7 cellular contexts compared by ENCODE assay signal in the genomic region with DNA sequence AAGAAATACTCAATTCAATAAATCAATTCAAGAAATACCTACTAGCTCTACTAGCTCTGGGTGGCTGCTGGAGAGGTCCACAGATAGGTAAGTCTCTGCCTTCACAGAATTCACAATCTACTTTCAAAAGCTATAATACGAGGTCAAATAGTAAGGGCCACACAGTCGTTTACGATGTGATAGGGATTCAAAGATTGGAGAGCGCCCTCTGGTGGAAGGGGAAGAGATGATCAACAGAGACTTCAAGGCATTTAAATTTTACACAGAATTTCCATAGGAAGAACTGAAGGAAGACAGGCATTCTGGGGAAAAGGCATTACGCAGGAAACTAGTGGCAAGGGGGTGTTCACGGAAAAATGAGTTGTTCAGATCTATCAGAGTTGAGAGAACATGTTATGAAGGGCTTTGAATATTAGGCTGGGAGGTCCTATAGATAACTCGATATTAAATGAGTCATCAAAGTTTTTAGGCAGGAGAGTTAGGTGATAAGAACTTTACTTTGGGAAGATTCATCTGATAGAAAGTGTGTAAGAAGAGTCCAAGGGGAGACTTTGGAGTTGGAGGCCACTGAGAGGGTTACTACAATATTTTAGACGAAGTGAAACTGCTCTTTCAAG.
DNase-seq lines count a peak whose midpoint lies in the region; ATAC-seq, FAIRE-seq and TF ChIP-seq lines count a peak whose summit lies in the region.

No MANE protein-coding gene starts in this region.

- H3K9ac ChIP-seq in GM12878 (ENCODE audit: control insufficient read depth, insufficient read depth, low read length), result no peak overlapping the region

- intact Hi-C loops in GM12878 (cut with micrococcal nuclease; ENCODE audit: unreplicated experiment), result loop anchor here (1.0 to 5.0 kb wide), 4 partner anchors 128 to 251 kb away; no protein-coding TSS in a partner anchor

- H3K4me1 ChIP-seq in GM12878 (ENCODE audit: control insufficient read depth, insufficient read depth, low read length), result no peaks in the 10 kb centered on the region

- no TSS peak for BruUV-seq in GM12878 (replicated peaks; lab: Mats Ljungman, UMichigan)

- CTCF ChIA-PET in GM12878 (lab: Yijun Ruan, JAX), result interaction anchor here (0.6 to 4.3 kb wide), 53 partner anchors 8 to 1400 kb away, joined by 3 to 115 read pairs (median 4); no protein-coding TSS in a partner anchor

- no peak overlapping the region for H2AFZ ChIP-seq in GM12878 (ENCODE audit: control insufficient read depth, low read depth, low read length)

- H3K4me3 ChIP-seq in GM12878, result no peak overlapping the region

- H4K20me1 ChIP-seq in GM12878 (ENCODE audit: control insufficient read depth, insufficient read depth), result no peaks in the 10 kb centered on the region

- POLR2A ChIA-PET in GM12878 (lab: Charles Lee), result no interaction called here

- no peak overlapping the region for H3K4me2 ChIP-seq in GM12878 (ENCODE audit: control insufficient read depth, insufficient read depth)

- H3K36me3 ChIP-seq in GM12878 (ENCODE audit: control insufficient read depth in 2 of 2, insufficient read depth in 2 of 2, low read length in 1 of 2), result no peaks in the 10 kb centered on the region

- in situ Hi-C loops in GM12878 (cut with MboI), result loop anchor here (5.0 kb wide), 1 partner anchor 164 kb away; no protein-coding TSS in a partner anchor

- TF ChIP-seq POLR2A in GM12878 (IDR thresholded peaks at IDR 0.05; ENCODE audit: low read depth, low read length), result no peak

- WGBS in GM12878 (ENCODE audit: insufficient coverage, insufficient replicate concordance, low lambda C conversion rate, missing lambda C conversion rate), result 25% methylated on average over 8 of the region's 8 CpGs

- TF ChIP-seq EP300 in GM12878 (IDR thresholded peaks at IDR 0.05; ENCODE audit: borderline replicate concordance in 1 of 2, control insufficient read depth in 1 of 2, low read depth in 2 of 2, low read length in 2 of 2), result no peak

- no peaks in the 10 kb centered on the region for H3K27me3 ChIP-seq in GM12878 (replicated peaks in 1 of 2; ENCODE audit: control insufficient read depth in 2 of 2, insufficient read depth in 2 of 2, low read length in 1 of 2)

- peak; percentile 90 for TF ChIP-seq RAD21 in GM12878 (IDR thresholded peaks at IDR 0.05; ENCODE audit: insufficient read depth, low read depth, low read length)

- ATAC-seq in GM12878, result peak; percentile 87

- TF ChIP-seq CTCF in GM12873 (IDR thresholded peaks at IDR 0.05; ENCODE audit: insufficient read depth, low read depth, low read length, missing control alignments) (peak; percentile 73), GM12878 (IDR thresholded peaks at IDR 0.05 in 2 of 3, conservative IDR thresholded peaks at IDR 0.05 in 1 of 3; ENCODE audit: control insufficient read depth in 2 of 3, extremely low read depth in 1 of 3, insufficient read depth in 1 of 3, low read depth in 3 of 3, low read length in 3 of 3) (peak; percentile 67 to 76 (median 71))

- no peaks in the 10 kb centered on the region for H3K79me2 ChIP-seq in GM12878 (ENCODE audit: control insufficient read depth, insufficient read depth, low read length)

- SMC1A ChIA-PET in GM12878 (lab: Charles Lee; ENCODE audit: uncharacterized antibody, unreplicated experiment), result interaction anchor here (0.7 to 3.9 kb wide), 28 partner anchors 8 to 432 kb away, joined by 3 to 63 read pairs (median 4); no protein-coding TSS in a partner anchor

- no peak overlapping the region for H3K27ac ChIP-seq in GM12878 (ENCODE audit: control insufficient read depth, insufficient read depth)

- FAIRE-seq in GM12878 (lab: Jason Lieb, UNC), result peak; percentile 97

- H3K9me3 ChIP-seq in GM12878 (replicated peaks; ENCODE audit: control insufficient read depth, insufficient read depth, low read length), result no peaks in the 10 kb centered on the region

- RAD21 ChIA-PET in GM12878 (lab: Charles Lee; ENCODE audit: unreplicated experiment), result interaction anchor here (0.6 to 3.0 kb wide), 12 partner anchors 8 to 284 kb away, joined by 3 to 35 read pairs (median 4); no protein-coding TSS in a partner anchor

- DNase-seq in NCI-H1694 (lab: John Stamatoyannopoulos, UW), result peak; percentile 72
- peak; percentile 40 for DNase-seq in T1000 (lab: John Stamatoyannopoulos, UW)
- DNase-seq in GM12878 (ENCODE audit: low read depth, low spot score), result peak; percentile 25
- peak; percentile 89 for DNase-seq in inferior parietal cortex (ENCODE audit: extremely low spot score)
- DNase-seq in stimulated activated CD4-positive, alpha-beta T cell treated with anti-CD3 and anti-CD28 coated beads, Interleukin-2, amount 100 ng/mL, for 48 hours, result peak; percentile 65 to 72
- DNase-seq in occipital lobe (lab: John Stamatoyannopoulos, UW), result no peak

TF ChIP-seq in GM12878, 131 proteins besides CTCF, POLR2A, EP300 and RAD21:
- TF ChIP-seq EZH2 (IDR thresholded peaks at IDR 0.05; ENCODE audit: borderline replicate concordance, control insufficient read depth, low read depth, low read length), result no peak
- no peak for TF ChIP-seq NR2C1 (IDR thresholded peaks at IDR 0.05)
- TF ChIP-seq SMAD5 (IDR thresholded peaks at IDR 0.05; ENCODE audit: low read depth), result no peak
- TF ChIP-seq, protein P1, sequence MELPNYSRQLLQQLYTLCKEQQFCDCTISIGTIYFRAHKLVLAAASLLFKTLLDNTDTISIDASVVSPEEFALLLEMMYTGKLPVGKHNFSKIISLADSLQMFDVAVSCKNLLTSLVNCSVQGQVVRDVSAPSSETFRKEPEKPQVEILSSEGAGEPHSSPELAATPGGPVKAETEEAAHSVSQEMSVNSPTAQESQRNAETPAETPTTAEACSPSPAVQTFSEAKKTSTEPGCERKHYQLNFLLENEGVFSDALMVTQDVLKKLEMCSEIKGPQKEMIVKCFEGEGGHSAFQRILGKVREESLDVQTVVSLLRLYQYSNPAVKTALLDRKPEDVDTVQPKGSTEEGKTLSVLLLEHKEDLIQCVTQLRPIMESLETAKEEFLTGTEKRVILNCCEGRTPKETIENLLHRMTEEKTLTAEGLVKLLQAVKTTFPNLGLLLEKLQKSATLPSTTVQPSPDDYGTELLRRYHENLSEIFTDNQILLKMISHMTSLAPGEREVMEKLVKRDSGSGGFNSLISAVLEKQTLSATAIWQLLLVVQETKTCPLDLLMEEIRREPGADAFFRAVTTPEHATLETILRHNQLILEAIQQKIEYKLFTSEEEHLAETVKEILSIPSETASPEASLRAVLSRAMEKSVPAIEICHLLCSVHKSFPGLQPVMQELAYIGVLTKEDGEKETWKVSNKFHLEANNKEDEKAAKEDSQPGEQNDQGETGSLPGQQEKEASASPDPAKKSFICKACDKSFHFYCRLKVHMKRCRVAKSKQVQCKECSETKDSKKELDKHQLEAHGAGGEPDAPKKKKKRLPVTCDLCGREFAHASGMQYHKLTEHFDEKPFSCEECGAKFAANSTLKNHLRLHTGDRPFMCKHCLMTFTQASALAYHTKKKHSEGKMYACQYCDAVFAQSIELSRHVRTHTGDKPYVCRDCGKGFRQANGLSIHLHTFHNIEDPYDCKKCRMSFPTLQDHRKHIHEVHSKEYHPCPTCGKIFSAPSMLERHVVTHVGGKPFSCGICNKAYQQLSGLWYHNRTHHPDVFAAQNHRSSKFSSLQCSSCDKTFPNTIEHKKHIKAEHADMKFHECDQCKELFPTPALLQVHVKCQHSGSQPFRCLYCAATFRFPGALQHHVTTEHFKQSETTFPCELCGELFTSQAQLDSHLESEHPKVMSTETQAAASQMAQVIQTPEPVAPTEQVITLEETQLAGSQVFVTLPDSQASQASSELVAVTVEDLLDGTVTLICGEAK (IDR thresholded peaks at IDR 0.05; ENCODE audit: borderline replicate concordance), result no peak
- TF ChIP-seq, protein P2, sequence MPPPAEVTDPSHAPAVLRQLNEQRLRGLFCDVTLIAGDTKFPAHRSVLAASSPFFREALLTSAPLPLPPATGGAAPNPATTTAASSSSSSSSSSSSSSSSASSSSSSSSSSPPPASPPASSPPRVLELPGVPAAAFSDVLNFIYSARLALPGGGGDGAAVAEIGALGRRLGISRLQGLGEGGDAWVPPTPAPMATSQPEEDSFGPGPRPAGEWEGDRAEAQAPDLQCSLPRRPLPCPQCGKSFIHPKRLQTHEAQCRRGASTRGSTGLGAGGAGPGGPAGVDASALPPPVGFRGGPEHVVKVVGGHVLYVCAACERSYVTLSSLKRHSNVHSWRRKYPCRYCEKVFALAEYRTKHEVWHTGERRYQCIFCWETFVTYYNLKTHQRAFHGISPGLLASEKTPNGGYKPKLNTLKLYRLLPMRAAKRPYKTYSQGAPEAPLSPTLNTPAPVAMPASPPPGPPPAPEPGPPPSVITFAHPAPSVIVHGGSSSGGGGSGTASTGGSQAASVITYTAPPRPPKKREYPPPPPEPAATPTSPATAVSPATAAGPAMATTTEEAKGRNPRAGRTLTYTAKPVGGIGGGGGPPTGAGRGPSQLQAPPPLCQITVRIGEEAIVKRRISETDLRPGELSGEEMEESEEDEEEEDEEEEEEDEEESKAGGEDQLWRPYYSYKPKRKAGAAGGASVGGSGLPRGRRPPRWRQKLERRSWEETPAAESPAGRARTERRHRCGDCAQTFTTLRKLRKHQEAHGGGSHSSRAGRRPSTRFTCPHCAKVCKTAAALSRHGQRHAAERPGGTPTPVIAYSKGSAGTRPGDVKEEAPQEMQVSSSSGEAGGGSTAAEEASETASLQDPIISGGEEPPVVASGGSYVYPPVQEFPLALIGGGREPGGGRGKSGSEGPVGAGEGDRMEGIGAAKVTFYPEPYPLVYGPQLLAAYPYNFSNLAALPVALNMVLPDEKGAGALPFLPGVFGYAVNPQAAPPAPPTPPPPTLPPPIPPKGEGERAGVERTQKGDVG (CRISPR knock-in tag; IDR thresholded peaks at IDR 0.05), result no peak
- TF ChIP-seq FOXM1 (IDR thresholded peaks at IDR 0.05; ENCODE audit: low read depth, low read length), result 0 out of 2 replicates have a peak, but pooled peaks have one; percentile 44
- peak; percentile 94 for TF ChIP-seq SMC3 (IDR thresholded peaks at IDR 0.05; ENCODE audit: borderline replicate concordance, low read length)
- no peak for TF ChIP-seq CHD4 (IDR thresholded peaks at IDR 0.05)
